Comparison of ENCODE assay signal across 2 cellular contexts in the genomic region with DNA sequence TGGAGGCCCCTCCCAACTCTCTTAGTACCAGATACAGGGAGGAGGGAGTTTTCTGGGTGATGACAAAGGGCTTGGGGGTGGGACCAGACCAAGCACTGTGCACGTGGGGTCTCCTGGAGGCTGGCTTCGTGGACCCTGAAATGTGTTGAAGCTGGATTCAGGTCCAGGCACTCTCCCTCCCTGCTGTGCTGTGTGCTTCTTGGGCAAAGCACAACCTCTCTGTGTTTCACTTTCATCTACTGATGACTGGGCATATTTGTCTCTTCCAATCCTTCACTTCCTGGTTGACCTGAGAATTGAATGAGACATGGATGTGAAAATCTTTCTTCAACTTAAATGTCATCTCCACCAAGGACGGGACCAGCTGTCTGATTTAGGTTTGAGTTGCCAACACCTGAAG.
TF ChIP-seq lines count a peak whose summit lies in the region.

No MANE protein-coding gene starts in this region.

TF ChIP-seq in HepG2, 621 proteins besides CTCF, POLR2A, EP300 and RAD21:
- TF ChIP-seq ZEB1 (IDR thresholded peaks at IDR 0.05; ENCODE audit: insufficient replicate concordance, low read depth) (no peak), MAFF (IDR thresholded peaks at IDR 0.05; ENCODE audit: low read depth, low read length) (peak; percentile 58; the same call in 1 of the 2 replicates), NFE2L2 (IDR thresholded peaks at IDR 0.05; ENCODE audit: low read length) (peak; percentile 17; the same call in 1 of the 2 replicates), MAFK (conservative IDR thresholded peaks at IDR 0.05 in 1 of 2, IDR thresholded peaks at IDR 0.05 in 1 of 2; ENCODE audit: low read length in 2 of 2) (peak; percentile 55 to 67), ZNF768 (CRISPR knock-in tag; IDR thresholded peaks at IDR 0.05) (peak; percentile 85)
- TF ChIP-seq, protein P1, sequence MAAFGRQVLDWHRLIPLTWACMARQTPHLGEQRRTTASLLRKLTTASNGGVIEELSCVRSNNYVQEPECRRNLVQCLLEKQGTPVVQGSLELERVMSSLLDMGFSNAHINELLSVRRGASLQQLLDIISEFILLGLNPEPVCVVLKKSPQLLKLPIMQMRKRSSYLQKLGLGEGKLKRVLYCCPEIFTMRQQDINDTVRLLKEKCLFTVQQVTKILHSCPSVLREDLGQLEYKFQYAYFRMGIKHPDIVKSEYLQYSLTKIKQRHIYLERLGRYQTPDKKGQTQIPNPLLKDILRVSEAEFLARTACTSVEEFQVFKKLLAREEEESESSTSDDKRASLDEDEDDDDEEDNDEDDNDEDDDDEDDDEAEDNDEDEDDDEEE (CRISPR knock-in tag; IDR thresholded peaks at IDR 0.05): no peak
- TF ChIP-seq, protein P2, sequence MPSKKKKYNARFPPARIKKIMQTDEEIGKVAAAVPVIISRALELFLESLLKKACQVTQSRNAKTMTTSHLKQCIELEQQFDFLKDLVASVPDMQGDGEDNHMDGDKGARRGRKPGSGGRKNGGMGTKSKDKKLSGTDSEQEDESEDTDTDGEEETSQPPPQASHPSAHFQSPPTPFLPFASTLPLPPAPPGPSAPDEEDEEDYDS (CRISPR knock-in tag; IDR thresholded peaks at IDR 0.05): no peak
- TF ChIP-seq, protein P3, sequence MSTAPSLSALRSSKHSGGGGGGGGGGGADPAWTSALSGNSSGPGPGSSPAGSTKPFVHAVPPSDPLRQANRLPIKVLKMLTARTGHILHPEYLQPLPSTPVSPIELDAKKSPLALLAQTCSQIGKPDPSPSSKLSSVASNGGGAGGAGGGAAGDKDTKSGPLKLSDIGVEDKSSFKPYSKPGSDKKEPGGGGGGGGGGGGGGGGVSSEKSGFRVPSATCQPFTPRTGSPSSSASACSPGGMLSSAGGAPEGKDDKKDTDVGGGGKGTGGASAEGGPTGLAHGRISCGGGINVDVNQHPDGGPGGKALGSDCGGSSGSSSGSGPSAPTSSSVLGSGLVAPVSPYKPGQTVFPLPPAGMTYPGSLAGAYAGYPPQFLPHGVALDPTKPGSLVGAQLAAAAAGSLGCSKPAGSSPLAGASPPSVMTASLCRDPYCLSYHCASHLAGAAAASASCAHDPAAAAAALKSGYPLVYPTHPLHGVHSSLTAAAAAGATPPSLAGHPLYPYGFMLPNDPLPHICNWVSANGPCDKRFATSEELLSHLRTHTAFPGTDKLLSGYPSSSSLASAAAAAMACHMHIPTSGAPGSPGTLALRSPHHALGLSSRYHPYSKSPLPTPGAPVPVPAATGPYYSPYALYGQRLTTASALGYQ (CRISPR knock-in tag; IDR thresholded peaks at IDR 0.05): no peak
TF ChIP-seq in HepG2: peak in this region for 4.

TF ChIP-seq in K562, 482 proteins besides CTCF, POLR2A, EP300 and RAD21:
- TF ChIP-seq RBM17 (IDR thresholded peaks at IDR 0.05; ENCODE audit: borderline replicate concordance, low read depth, low read length) (no peak), NCOA6 (IDR thresholded peaks at IDR 0.05) (no peak), SIX5 (IDR thresholded peaks at IDR 0.05; ENCODE audit: borderline replicate concordance in 1 of 2, insufficient read depth in 1 of 2, low read depth in 1 of 2, low read length in 2 of 2) (no peak), NCOA2 (IDR thresholded peaks at IDR 0.05; ENCODE audit: partially characterized antibody in 2 of 2) (no peak), RBM22 (IDR thresholded peaks at IDR 0.05; ENCODE audit: low read depth, low read length, poor library complexity, severe bottlenecking) (no peak), MAFF (IDR thresholded peaks at IDR 0.05; ENCODE audit: low read length) (peak; percentile 32; the same call in 1 of the 2 replicates), EGR1 (conservative IDR thresholded peaks at IDR 0.05) (no peak), TAF9B (IDR thresholded peaks at IDR 0.05; ENCODE audit: partially characterized antibody) (no peak), ZNF316 (IDR thresholded peaks at IDR 0.05) (peak; percentile 73), NFIC (IDR thresholded peaks at IDR 0.05) (no peak), ZNF274 (IDR thresholded peaks at IDR 0.05; ENCODE audit: borderline replicate concordance, low read depth, low read length) (no peak), C11orf30 (IDR thresholded peaks at IDR 0.05; ENCODE audit: low read depth) (peak; percentile 40; the same call in 1 of the 2 replicates), KAT8 (IDR thresholded peaks at IDR 0.05; ENCODE audit: low read depth) (no peak), HNRNPLL (IDR thresholded peaks at IDR 0.05; ENCODE audit: low read depth, low read length, poor library complexity, severe bottlenecking) (no peak), SETDB1 (IDR thresholded peaks at IDR 0.05; ENCODE audit: low read length) (no peak), MAFG (tag; conservative IDR thresholded peaks at IDR 0.05) (peak; percentile 71), PHB (CRISPR knock-in tag; IDR thresholded peaks at IDR 0.05) (no peak), CBFB (CRISPR knock-in tag; IDR thresholded peaks at IDR 0.05) (no peak), ZFP36 (IDR thresholded peaks at IDR 0.05; ENCODE audit: low read depth, low read length, partially characterized antibody) (peak; percentile 66), NFE2 (IDR thresholded peaks at IDR 0.05; ENCODE audit: low read depth) (peak; percentile 51; the same call in 1 of the 2 replicates), FOS (IDR thresholded peaks at IDR 0.05; ENCODE audit: extremely low read depth, insufficient read length) (no peak), KDM1A (IDR thresholded peaks at IDR 0.05) (peak in 1 of 2 experiments; percentile 36; a peak in 1 of 4 replicates)
- TF ChIP-seq, protein P4, sequence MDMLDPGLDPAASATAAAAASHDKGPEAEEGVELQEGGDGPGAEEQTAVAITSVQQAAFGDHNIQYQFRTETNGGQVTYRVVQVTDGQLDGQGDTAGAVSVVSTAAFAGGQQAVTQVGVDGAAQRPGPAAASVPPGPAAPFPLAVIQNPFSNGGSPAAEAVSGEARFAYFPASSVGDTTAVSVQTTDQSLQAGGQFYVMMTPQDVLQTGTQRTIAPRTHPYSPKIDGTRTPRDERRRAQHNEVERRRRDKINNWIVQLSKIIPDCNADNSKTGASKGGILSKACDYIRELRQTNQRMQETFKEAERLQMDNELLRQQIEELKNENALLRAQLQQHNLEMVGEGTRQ (CRISPR knock-in tag; IDR thresholded peaks at IDR 0.05): no peak
- TF ChIP-seq, protein P5, sequence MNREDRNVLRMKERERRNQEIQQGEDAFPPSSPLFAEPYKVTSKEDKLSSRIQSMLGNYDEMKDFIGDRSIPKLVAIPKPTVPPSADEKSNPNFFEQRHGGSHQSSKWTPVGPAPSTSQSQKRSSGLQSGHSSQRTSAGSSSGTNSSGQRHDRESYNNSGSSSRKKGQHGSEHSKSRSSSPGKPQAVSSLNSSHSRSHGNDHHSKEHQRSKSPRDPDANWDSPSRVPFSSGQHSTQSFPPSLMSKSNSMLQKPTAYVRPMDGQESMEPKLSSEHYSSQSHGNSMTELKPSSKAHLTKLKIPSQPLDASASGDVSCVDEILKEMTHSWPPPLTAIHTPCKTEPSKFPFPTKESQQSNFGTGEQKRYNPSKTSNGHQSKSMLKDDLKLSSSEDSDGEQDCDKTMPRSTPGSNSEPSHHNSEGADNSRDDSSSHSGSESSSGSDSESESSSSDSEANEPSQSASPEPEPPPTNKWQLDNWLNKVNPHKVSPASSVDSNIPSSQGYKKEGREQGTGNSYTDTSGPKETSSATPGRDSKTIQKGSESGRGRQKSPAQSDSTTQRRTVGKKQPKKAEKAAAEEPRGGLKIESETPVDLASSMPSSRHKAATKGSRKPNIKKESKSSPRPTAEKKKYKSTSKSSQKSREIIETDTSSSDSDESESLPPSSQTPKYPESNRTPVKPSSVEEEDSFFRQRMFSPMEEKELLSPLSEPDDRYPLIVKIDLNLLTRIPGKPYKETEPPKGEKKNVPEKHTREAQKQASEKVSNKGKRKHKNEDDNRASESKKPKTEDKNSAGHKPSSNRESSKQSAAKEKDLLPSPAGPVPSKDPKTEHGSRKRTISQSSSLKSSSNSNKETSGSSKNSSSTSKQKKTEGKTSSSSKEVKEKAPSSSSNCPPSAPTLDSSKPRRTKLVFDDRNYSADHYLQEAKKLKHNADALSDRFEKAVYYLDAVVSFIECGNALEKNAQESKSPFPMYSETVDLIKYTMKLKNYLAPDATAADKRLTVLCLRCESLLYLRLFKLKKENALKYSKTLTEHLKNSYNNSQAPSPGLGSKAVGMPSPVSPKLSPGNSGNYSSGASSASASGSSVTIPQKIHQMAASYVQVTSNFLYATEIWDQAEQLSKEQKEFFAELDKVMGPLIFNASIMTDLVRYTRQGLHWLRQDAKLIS (CRISPR knock-in tag; IDR thresholded peaks at IDR 0.05): no peak
- TF ChIP-seq, protein P6, sequence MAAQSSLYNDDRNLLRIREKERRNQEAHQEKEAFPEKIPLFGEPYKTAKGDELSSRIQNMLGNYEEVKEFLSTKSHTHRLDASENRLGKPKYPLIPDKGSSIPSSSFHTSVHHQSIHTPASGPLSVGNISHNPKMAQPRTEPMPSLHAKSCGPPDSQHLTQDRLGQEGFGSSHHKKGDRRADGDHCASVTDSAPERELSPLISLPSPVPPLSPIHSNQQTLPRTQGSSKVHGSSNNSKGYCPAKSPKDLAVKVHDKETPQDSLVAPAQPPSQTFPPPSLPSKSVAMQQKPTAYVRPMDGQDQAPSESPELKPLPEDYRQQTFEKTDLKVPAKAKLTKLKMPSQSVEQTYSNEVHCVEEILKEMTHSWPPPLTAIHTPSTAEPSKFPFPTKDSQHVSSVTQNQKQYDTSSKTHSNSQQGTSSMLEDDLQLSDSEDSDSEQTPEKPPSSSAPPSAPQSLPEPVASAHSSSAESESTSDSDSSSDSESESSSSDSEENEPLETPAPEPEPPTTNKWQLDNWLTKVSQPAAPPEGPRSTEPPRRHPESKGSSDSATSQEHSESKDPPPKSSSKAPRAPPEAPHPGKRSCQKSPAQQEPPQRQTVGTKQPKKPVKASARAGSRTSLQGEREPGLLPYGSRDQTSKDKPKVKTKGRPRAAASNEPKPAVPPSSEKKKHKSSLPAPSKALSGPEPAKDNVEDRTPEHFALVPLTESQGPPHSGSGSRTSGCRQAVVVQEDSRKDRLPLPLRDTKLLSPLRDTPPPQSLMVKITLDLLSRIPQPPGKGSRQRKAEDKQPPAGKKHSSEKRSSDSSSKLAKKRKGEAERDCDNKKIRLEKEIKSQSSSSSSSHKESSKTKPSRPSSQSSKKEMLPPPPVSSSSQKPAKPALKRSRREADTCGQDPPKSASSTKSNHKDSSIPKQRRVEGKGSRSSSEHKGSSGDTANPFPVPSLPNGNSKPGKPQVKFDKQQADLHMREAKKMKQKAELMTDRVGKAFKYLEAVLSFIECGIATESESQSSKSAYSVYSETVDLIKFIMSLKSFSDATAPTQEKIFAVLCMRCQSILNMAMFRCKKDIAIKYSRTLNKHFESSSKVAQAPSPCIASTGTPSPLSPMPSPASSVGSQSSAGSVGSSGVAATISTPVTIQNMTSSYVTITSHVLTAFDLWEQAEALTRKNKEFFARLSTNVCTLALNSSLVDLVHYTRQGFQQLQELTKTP (IDR thresholded peaks at IDR 0.05; ENCODE audit: low read depth in 1 of 2, partially characterized antibody in 2 of 2): no peak
- TF ChIP-seq, protein P7, sequence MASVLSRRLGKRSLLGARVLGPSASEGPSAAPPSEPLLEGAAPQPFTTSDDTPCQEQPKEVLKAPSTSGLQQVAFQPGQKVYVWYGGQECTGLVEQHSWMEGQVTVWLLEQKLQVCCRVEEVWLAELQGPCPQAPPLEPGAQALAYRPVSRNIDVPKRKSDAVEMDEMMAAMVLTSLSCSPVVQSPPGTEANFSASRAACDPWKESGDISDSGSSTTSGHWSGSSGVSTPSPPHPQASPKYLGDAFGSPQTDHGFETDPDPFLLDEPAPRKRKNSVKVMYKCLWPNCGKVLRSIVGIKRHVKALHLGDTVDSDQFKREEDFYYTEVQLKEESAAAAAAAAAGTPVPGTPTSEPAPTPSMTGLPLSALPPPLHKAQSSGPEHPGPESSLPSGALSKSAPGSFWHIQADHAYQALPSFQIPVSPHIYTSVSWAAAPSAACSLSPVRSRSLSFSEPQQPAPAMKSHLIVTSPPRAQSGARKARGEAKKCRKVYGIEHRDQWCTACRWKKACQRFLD (CRISPR knock-in tag; IDR thresholded peaks at IDR 0.05): no peak
